8 cellular contexts compared by ENCODE assay signal in the genomic region with DNA sequence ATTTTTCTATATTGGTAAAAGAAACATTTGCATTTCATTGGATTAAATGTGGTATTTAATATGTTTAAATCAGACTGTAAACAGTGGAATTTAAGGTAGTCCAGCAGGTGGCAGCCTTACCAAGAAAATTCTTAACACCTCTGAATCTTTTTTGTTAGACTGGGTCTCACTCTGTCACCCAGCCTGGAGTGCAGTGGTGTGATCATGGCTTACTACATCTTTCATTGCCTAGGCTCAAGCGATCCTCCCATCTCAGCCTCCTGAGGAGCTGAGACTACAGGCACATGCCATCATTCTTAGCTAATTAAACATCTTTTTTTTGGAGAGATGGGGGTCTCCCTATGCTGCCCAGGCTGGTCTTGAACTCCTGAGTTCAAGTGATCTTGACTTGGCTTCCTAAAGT.
A peak's percentile ranks its signal among the peaks of the same experiment; 100 is the strongest.
DNase-seq lines count a peak whose midpoint lies in the region; ATAC-seq lines count a peak whose summit lies in the region.

No MANE protein-coding gene starts in this region.

- DNase-seq in DMS79 (lab: John Stamatoyannopoulos, UW), result peak; percentile 1
- DNase-seq in Jurkat, Clone E6-1 (ENCODE audit: low read depth, low spot score), result peak; percentile 44
- DNase-seq in RPMI8226, result peak; percentile 63
- peak; percentile 39 for DNase-seq in amniotic epithelial cell (ENCODE audit: low read depth)
- peak; percentile 77 for DNase-seq in inferior parietal cortex (ENCODE audit: extremely low spot score)
- peak; percentile 56 for DNase-seq in stimulated activated CD4-positive, alpha-beta T cell treated with anti-CD3 and anti-CD28 coated beads, Interleukin-4, amount 100 ng/mL, for 24 hours
- no peak for DNase-seq in UCSD-AML1 (lab: John Stamatoyannopoulos, UW; ENCODE audit: unreplicated experiment)

- ATAC-seq in GM18861 (IDR thresholded peaks at IDR 0.05; ENCODE audit: unreplicated experiment), result no peak

- no peak overlapping the region for H3K4me3 ChIP-seq in Jurkat, Clone E6-1 (ENCODE audit: low read length)
